In the genomic region with DNA sequence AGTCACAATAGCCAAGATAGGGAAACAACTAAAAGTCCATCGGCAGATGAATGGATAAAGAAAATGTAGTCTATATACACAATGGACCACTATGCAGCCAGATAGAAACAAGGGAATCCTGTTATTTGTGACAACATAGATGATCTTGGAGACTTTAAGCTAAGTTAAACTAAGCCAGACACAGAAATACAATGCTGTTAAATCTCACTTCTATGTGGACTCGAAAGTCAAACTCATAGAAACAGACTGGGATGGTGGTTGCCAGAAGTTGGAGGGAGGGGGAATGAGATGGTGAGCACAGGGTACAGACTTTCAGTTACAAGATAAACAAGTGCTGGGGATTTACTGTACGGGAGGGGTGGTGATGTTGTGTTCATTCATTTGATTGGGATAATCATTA, we compare ENCODE assay signal across 19 cellular contexts. TPM values are rescaled to one million over a fixed set of nuclear protein-coding genes. Genes with fewer than 3 reads are reported as not detected.
DNase-seq lines count a peak whose midpoint lies in the region; ATAC-seq, FAIRE-seq and TF ChIP-seq lines count a peak whose summit lies in the region.
"Had no signal": no experiment of that assay in that cellular context is flagged by ENCODE, and none has a peak within 500 bp of the region (broad histone marks: within the 10 kb centered on the region; RNA-seq: fewer than 3 reads in every experiment).

No MANE protein-coding gene starts in this region.

- no peaks in the 10 kb centered on the region for H3K36me3 ChIP-seq in GM12878 (ENCODE audit: control insufficient read depth in 2 of 2, insufficient read depth in 2 of 2, low read length in 1 of 2)
- H3K36me3 ChIP-seq in stomach = no peaks in the 10 kb centered on the region
- no peaks in the 10 kb centered on the region for H3K36me3 ChIP-seq in BE2C
- no peaks in the 10 kb centered on the region for H3K36me3 ChIP-seq in upper lobe of right lung

- H3K9me3 ChIP-seq in GM12878 (replicated peaks; ENCODE audit: control insufficient read depth, insufficient read depth, low read length) (no peaks in the 10 kb centered on the region), stomach (no peaks in the 10 kb centered on the region), BE2C (no peaks in the 10 kb centered on the region), upper lobe of right lung (no peaks in the 10 kb centered on the region)
- H3K9me3 ChIP-seq: A549 had no signal

- in situ Hi-C loops in GM12878 (cut with MboI) = no loop called here

- TF ChIP-seq RAD21 in GM12878 (IDR thresholded peaks at IDR 0.05; ENCODE audit: insufficient read depth, low read depth, low read length) = no peak

- no peaks in the 10 kb centered on the region; a peak in 1 of 4 replicates for H3K27me3 ChIP-seq in GM12878 (replicated peaks in 1 of 2; ENCODE audit: control insufficient read depth in 2 of 2, insufficient read depth in 2 of 2, low read length in 1 of 2)
- no peaks in the 10 kb centered on the region for H3K27me3 ChIP-seq in stomach
- no peaks in the 10 kb centered on the region for H3K27me3 ChIP-seq in BE2C
- H3K27me3 ChIP-seq in upper lobe of right lung = no peaks in the 10 kb centered on the region

- H2AFZ ChIP-seq in GM12878 (ENCODE audit: control insufficient read depth, low read depth, low read length) = no peak overlapping the region; the same call in 1 of the 2 replicates

- CTCF ChIA-PET in GM12878 (lab: Yijun Ruan, JAX) = no interaction called here

- no peak overlapping the region for H3K9ac ChIP-seq in GM12878 (ENCODE audit: control insufficient read depth, insufficient read depth, low read length)

- FAIRE-seq in GM12878 (lab: Jason Lieb, UNC) = no peak
- FAIRE-seq: A549, HTR-8/SVneo had no signal

- WGBS in GM12878 (ENCODE audit: insufficient coverage, insufficient replicate concordance, low lambda C conversion rate, missing lambda C conversion rate) = 76% methylated on average over 3 of the region's 3 CpGs
- WGBS in stomach, 5 donors = 42 to 66% (median 48%) methylated on average over 3 of the region's 3 CpGs

- peaks cover 4% of the 10 kb centered on the region; the same call in 1 of the 2 replicates for H3K4me1 ChIP-seq in GM12878 (ENCODE audit: control insufficient read depth, insufficient read depth, low read length)
- H3K4me1 ChIP-seq in stomach = peaks cover 0 to 25% (median 10%) of the 10 kb centered on the region in 4 donors
- no peaks in the 10 kb centered on the region for H3K4me1 ChIP-seq in BE2C
- H3K4me1 ChIP-seq in upper lobe of right lung = no peaks in the 10 kb centered on the region
- H3K4me1 ChIP-seq: A549 had no signal

- RAD21 ChIA-PET in GM12878 (lab: Charles Lee; ENCODE audit: unreplicated experiment) = no interaction called here

- POLR2A ChIA-PET in GM12878 (lab: Charles Lee) = no interaction called here

- TF ChIP-seq EP300 in GM12878 (IDR thresholded peaks at IDR 0.05; ENCODE audit: borderline replicate concordance in 1 of 2, control insufficient read depth in 1 of 2, low read depth in 2 of 2, low read length in 2 of 2) (no peak), stomach (IDR thresholded peaks at IDR 0.05) (no peak)

- intact Hi-C loops in GM12878 (cut with micrococcal nuclease; ENCODE audit: unreplicated experiment) = no loop called here
- intact Hi-C loops in stomach (cut with DNase I; ENCODE audit: low total_unique reads) = no loop called here
- intact Hi-C loops in Right ventricle myocardium superior (cut with DNase I) = no loop called here
- intact Hi-C loops in upper lobe of right lung (cut with DNase I) = no loop called here

- no peaks in the 10 kb centered on the region for H3K79me2 ChIP-seq in GM12878 (ENCODE audit: control insufficient read depth, insufficient read depth, low read length)

- H3K4me2 ChIP-seq in GM12878 (ENCODE audit: control insufficient read depth, insufficient read depth) = no peak overlapping the region
- H3K4me2 ChIP-seq: A549 had no signal

- DNase-seq in GM12878 (ENCODE audit: low read depth, low spot score) (no peak), stomach (peak; percentile 10), BE2C (no peak), Right ventricle myocardium superior (no peak), upper lobe of right lung (no peak)
- DNase-seq: CD4-positive, alpha-beta T cell; DND-41; GF-D8; NCI-H1436 treated with DMSO at 0.1 percent for 48 hours; NCI-H2081; NCI-H510A treated with DMSO at 0.1 percent for 48 hours; OCI-M1 had no signal

- no peaks in the 10 kb centered on the region for H4K20me1 ChIP-seq in GM12878 (ENCODE audit: control insufficient read depth, insufficient read depth)

- SMC1A ChIA-PET in GM12878 (lab: Charles Lee; ENCODE audit: uncharacterized antibody, unreplicated experiment) = no interaction called here

- ATAC-seq in GM18502 (IDR thresholded peaks at IDR 0.05; ENCODE audit: poor library complexity, unreplicated experiment) = peak; percentile 11
- ATAC-seq in HG02885 (IDR thresholded peaks at IDR 0.05; ENCODE audit: poor library complexity, unreplicated experiment) = peak; percentile 9
- ATAC-seq in GM12878 = peak; percentile 16; the same call in 2 of the 3 replicates
- no peak for ATAC-seq in GM19328 (IDR thresholded peaks at IDR 0.05; ENCODE audit: unreplicated experiment)
- ATAC-seq in Right ventricle myocardium superior (ENCODE audit: poor library complexity) = no peak
- no peak for ATAC-seq in upper lobe of right lung
- ATAC-seq: A549 had no signal

- H3K4me3 ChIP-seq in GM12878 (no peak overlapping the region), stomach (no peak overlapping the region), BE2C (ENCODE audit: low read depth, low read length) (no peak overlapping the region), upper lobe of right lung (no peak overlapping the region)
- H3K4me3 ChIP-seq: A549 had no signal

- H3K27ac ChIP-seq in GM12878 (ENCODE audit: control insufficient read depth, insufficient read depth) (no peak overlapping the region), stomach (no peak overlapping the region), upper lobe of right lung (no peak overlapping the region)
- H3K27ac ChIP-seq: A549, RWPE1 had no signal

- no TSS peak for BruUV-seq in GM12878 (replicated peaks; lab: Mats Ljungman, UMichigan)

- TF ChIP-seq CTCF in GM12878 (IDR thresholded peaks at IDR 0.05 in 2 of 3, conservative IDR thresholded peaks at IDR 0.05 in 1 of 3; ENCODE audit: control insufficient read depth in 2 of 3, extremely low read depth in 1 of 3, insufficient read depth in 1 of 3, low read depth in 3 of 3, low read length in 3 of 3) = no peak
- no peak for TF ChIP-seq CTCF in stomach (IDR thresholded peaks at IDR 0.05)
- no peak for TF ChIP-seq CTCF in BE2C (IDR thresholded peaks at IDR 0.05; ENCODE audit: low read depth, low read length)
- no peak for TF ChIP-seq CTCF in upper lobe of right lung (IDR thresholded peaks at IDR 0.05)

- no peak for TF ChIP-seq POLR2A in GM12878 (IDR thresholded peaks at IDR 0.05; ENCODE audit: low read depth, low read length)
- TF ChIP-seq POLR2A in stomach (IDR thresholded peaks at IDR 0.05) = no peak

TF ChIP-seq in GM12878, 131 proteins besides CTCF, POLR2A, EP300 and RAD21 (continues in another document):
- no peak for TF ChIP-seq CHD4 (IDR thresholded peaks at IDR 0.05)
- TF ChIP-seq CBX3 (IDR thresholded peaks at IDR 0.05; ENCODE audit: borderline replicate concordance, low read depth) = no peak

RNA-seq across cellular contexts. Expression of gene CNDP1, which starts 5.4 kb away (rescaled TPM):
- total RNA-seq in GM12878 (2013; cell fraction: nucleolus; rRNA removed) = 0.39 TPM in 1 of 2 replicates, not detected in the other
- total RNA-seq in GM12878 (2014; rRNA removed) (not detected in 2 replicates), GM12878 (2014; rRNA removed; fragmentation: Illumina TruSeq; extraction: Trizol) (not detected in 2 replicates), GM12878 (2021) (not detected in 2 replicates), stomach (under 1 TPM in 1 of 5 donors, not detected in 4; 0.72 TPM), Right ventricle myocardium superior (not detected), upper lobe of right lung (not detected)
- polyA plus RNA-seq in GM12878 (2011; ENCODE audit: low read depth) = not detected
- polyA plus RNA-seq in GM12878 (2011; rRNA removed) (not detected in 2 replicates), GM12878 (2014; fragmentation: Illumina TruSeq; extraction: Trizol) (0.04 TPM in 1 of 2 replicates, not detected in the other), GM12878 (2014; fragmentation: Nextera tagmentation; extraction: Ambion mirVana) (not detected), GM12878 (2014; rRNA removed) (not detected in 2 replicates), GM12878 (2016; fragmentation: Nextera tagmentation; extraction: Ambion mirVana) (under 1 TPM in 1 of 2 experiments, not detected in 1; 0.05 TPM), stomach (under 1 TPM in 2 of 3 donors, not detected in 1; 0.13 to 0.50 TPM)
- 0.09 TPM in 1 of 2 replicates, not detected in the other for polyA plus RNA-seq in GM12878 (2011; cell fraction: cytosol; rRNA removed)
- polyA plus RNA-seq in GM12878 (2011; cell fraction: nucleus; rRNA removed) = 0.28 and 0.42 TPM in 2 replicates
- polyA plus RNA-seq in GM12878 (2012) = 0.03 and 0.11 TPM in 2 replicates
- not detected in 2 replicates for polyA minus RNA-seq in GM12878 (2011; rRNA and poly(A)+ RNA removed)
- not detected in 2 replicates for polyA minus RNA-seq in GM12878 (2011; cell fraction: cytosol; rRNA and poly(A)+ RNA removed)
- not detected in 2 replicates for polyA minus RNA-seq in GM12878 (2011; cell fraction: nucleus; rRNA and poly(A)+ RNA removed)
- not detected for polyA plus RNA-seq in BE2C (2012; ENCODE audit: insufficient read depth, insufficient read length, low read depth)
- total RNA-seq: H4 had no signal

RNA-seq across cellular contexts. Expression of gene CNDP2, which starts 32.8 kb away (rescaled TPM):
- total RNA-seq in GM12878 (2013; cell fraction: nucleolus; rRNA removed) = 144 and 166 TPM in 2 replicates
- 104 and 109 TPM in 2 replicates for total RNA-seq in GM12878 (2014; rRNA removed)
- 70.8 and 75.5 TPM in 2 replicates for total RNA-seq in GM12878 (2014; rRNA removed; fragmentation: Illumina TruSeq; extraction: Trizol)
- 174 and 181 TPM in 2 replicates for total RNA-seq in GM12878 (2021)
- polyA plus RNA-seq in GM12878 (2011; ENCODE audit: low read depth) = 125 TPM
- polyA plus RNA-seq in GM12878 (2011; rRNA removed) = 177 and 181 TPM in 2 replicates
- 185 and 186 TPM in 2 replicates for polyA plus RNA-seq in GM12878 (2011; cell fraction: cytosol; rRNA removed)
- polyA plus RNA-seq in GM12878 (2011; cell fraction: nucleus; rRNA removed) = 124 and 184 TPM in 2 replicates
- polyA plus RNA-seq in GM12878 (2012) = 134 and 144 TPM in 2 replicates
- 196 and 205 TPM in 2 replicates for polyA plus RNA-seq in GM12878 (2014; fragmentation: Illumina TruSeq; extraction: Trizol)
- polyA plus RNA-seq in GM12878 (2014; fragmentation: Nextera tagmentation; extraction: Ambion mirVana) = 100 to 1,000 TPM in 1 of 2 experiments, 10 to 100 TPM in 1; 63.5 to 101 TPM
- 128 and 136 TPM in 2 replicates for polyA plus RNA-seq in GM12878 (2014; rRNA removed)
- polyA plus RNA-seq in GM12878 (2016; fragmentation: Nextera tagmentation; extraction: Ambion mirVana) = 100 to 1,000 TPM; 196 to 213 TPM
- 167 and 190 TPM in 2 replicates for polyA minus RNA-seq in GM12878 (2011; rRNA and poly(A)+ RNA removed)
- 64.7 and 79.8 TPM in 2 replicates for polyA minus RNA-seq in GM12878 (2011; cell fraction: cytosol; rRNA and poly(A)+ RNA removed)
- 66.1 and 137 TPM in 2 replicates for polyA minus RNA-seq in GM12878 (2011; cell fraction: nucleus; rRNA and poly(A)+ RNA removed)
- 100 to 1,000 TPM in 4 of 5 donors, 10 to 100 TPM in 1; 12.8 to 204 (median 115) TPM for total RNA-seq in stomach
- 100 to 1,000 TPM in 2 of 3 donors, 10 to 100 TPM in 1; 87.5 to 132 (median 110) TPM for polyA plus RNA-seq in stomach
- 30.1 TPM for polyA plus RNA-seq in BE2C (2012; ENCODE audit: insufficient read depth, insufficient read length, low read depth)
- total RNA-seq in Right ventricle myocardium superior = 54.5 TPM
- total RNA-seq in upper lobe of right lung = 213 TPM

Comparison
In these comparisons a context has a peak if more than half of its experiments do, and no peak if none do; other contexts are left out.
1. ATAC-seq: peak in GM18502 (single experiment), HG02885 (single experiment) and GM12878 (single experiment); none in GM19328 (single experiment), Right ventricle myocardium superior (single experiment) and upper lobe of right lung (single experiment).